In the genomic region with DNA sequence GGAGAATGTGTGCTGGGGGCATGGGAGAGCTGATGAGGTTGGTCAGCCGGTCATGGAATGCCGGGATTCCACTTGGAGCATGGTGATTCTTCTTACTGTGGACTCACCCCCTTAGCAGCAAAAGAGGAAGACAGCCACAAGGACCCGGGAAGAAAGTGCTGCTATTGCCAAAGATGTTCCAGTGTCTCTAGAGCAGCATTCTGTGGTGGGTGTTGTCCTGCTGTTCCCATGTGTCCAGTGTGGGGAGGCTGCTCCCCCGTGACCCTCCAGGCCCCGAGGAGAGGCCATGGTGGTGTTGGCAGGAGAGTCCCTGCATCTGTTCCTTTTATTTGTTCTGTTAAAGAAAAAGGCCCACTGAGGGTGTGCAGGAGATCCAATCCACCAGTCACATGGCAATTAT, we compare ENCODE assay signal across 15 cellular contexts.
"Had no signal": no experiment of that assay in that cellular context is flagged by ENCODE, and none has a peak within 500 bp of the region (broad histone marks: within the 10 kb centered on the region; RNA-seq: fewer than 3 reads in every experiment).

No MANE protein-coding gene starts in this region.

- H3K27ac ChIP-seq: adrenal gland, epithelial cell of prostate, prostate gland had no signal

- H3K27me3 ChIP-seq: adrenal gland, heart right ventricle had no signal

- H3K36me3 ChIP-seq: adrenal gland, heart right ventricle, prostate gland had no signal

- ATAC-seq: activated T-cell treated with anti-CD3 and anti-CD28 coated beads, Interleukin-2, amount 50 U/mL, for 72 hours; left colon; naive thymus-derived CD8-positive, alpha-beta T cell; SK-N-SH treated with all-trans-retinoic acid at 6 μM for 48 hours; stimulated activated naive CD8-positive, alpha-beta T cell treated with anti-CD3 and anti-CD28 coated beads, Interleukin-15, Interleukin-2, amounts not matched to agents 100 U/mL and 50 U/mL, for 24 hours had no signal

- H3K4me1 ChIP-seq: heart right ventricle, prostate gland had no signal

- H3K4me3 ChIP-seq: adrenal gland, heart right ventricle, prostate gland had no signal

- DNase-seq: activated B cell treated with CpG ODN at 0.5 μM for 24 hours; activated CD4-positive, alpha-beta memory T cell treated with anti-CD3 and anti-CD28 coated beads for 36 hours; activated CD4-positive, alpha-beta T cell treated with anti-CD3 and anti-CD28 coated beads for 4 hours; activated effector memory CD4-positive, alpha-beta T cell treated with anti-CD3 and anti-CD28 coated beads, Interleukin-2, amount 50 U/mL, for 16 hours; activated T-cell treated with anti-CD3 and anti-CD28 coated beads, Interleukin-2, amount 50 U/mL, for 72 hours; heart right ventricle; left colon; naive thymus-derived CD8-positive, alpha-beta T cell; stimulated activated CD4-positive, alpha-beta T cell treated with anti-CD3 and anti-CD28 coated beads, Interleukin-4, amount 100 ng/mL, for 4 hours; stimulated activated naive CD8-positive, alpha-beta T cell treated with anti-CD3 and anti-CD28 coated beads, Interleukin-15, Interleukin-2, amounts not matched to agents 100 U/mL and 50 U/mL, for 24 hours; T-helper 9 cell had no signal

- H3K9me3 ChIP-seq: adrenal gland, heart right ventricle, prostate gland had no signal
